8 cellular contexts compared by ENCODE assay signal in genomic region chr6:138572200-138572875, GRCh38.
DNase-seq lines count a peak whose midpoint lies in the region; ATAC-seq and TF ChIP-seq lines count a peak whose summit lies in the region.

No MANE protein-coding gene starts in this region.

- no peak for TF ChIP-seq CTCF in mammary epithelial cell (conservative IDR thresholded peaks at IDR 0.05 in 1 of 2, IDR thresholded peaks at IDR 0.05 in 1 of 2; ENCODE audit: extremely low read depth in 1 of 2, insufficient read depth in 1 of 2, low read depth in 1 of 2, low read length in 2 of 2)

- peaks cover 12% of the 10 kb centered on the region for H3K4me1 ChIP-seq in mammary epithelial cell (ENCODE audit: insufficient read depth, low read length)

- H3K36me3 ChIP-seq in mammary epithelial cell (ENCODE audit: insufficient read depth, low read length): no peaks in the 10 kb centered on the region

- CTCF ChIA-PET in mammary epithelial cell (lab: Charles Lee; ENCODE audit: low non-redundant PET): no interaction called here

- H3K9me3 ChIP-seq in mammary epithelial cell (replicated peaks; ENCODE audit: insufficient read depth, low read length): no peaks in the 10 kb centered on the region

- dilution Hi-C loops in mammary epithelial cell (cut with HindIII; ENCODE audit: low sequenced_read_pairs): no loop called here

- H2AFZ ChIP-seq in mammary epithelial cell (ENCODE audit: low read depth, low read length): peak overlapping the region; percentile 56

- WGBS in mammary epithelial cell (ENCODE audit: low coverage, missing lambda C conversion rate): 4% methylated on average over 18 of the region's 18 CpGs

- DNase-seq in DMS53 treated with DMSO at 0.1 percent for 48 hours (lab: John Stamatoyannopoulos, UW; ENCODE audit: unreplicated experiment) (peak; percentile 57), NCI-H2081 treated with DMSO at 0.1 percent for 48 hours (lab: John Stamatoyannopoulos, UW) (peak; percentile 21), mammary epithelial cell (peak; percentile 75), islet precursor cell (peak; percentile 95), smooth muscle cell of the brain vasculature (ENCODE audit: low read depth, low spot score) (peak; percentile 50)

- in situ Hi-C loops in mammary epithelial cell (cut with MboI; ENCODE audit: low sequenced_read_pairs in 2 of 2): no loop called here

- ATAC-seq in GM21360 (IDR thresholded peaks at IDR 0.05; ENCODE audit: unreplicated experiment): no peak
- ATAC-seq in GM18519 (IDR thresholded peaks at IDR 0.05; ENCODE audit: low FRiP score, unreplicated experiment): no peak
- ATAC-seq in HG03520 (IDR thresholded peaks at IDR 0.05; ENCODE audit: unreplicated experiment): no peak

- H3K9ac ChIP-seq in mammary epithelial cell (ENCODE audit: insufficient read depth, low read length): peak overlapping the region; percentile 35

- BruUV-seq in mammary epithelial cell (replicated peaks; lab: Mats Ljungman, UMichigan): no TSS peak

- no peaks in the 10 kb centered on the region for H4K20me1 ChIP-seq in mammary epithelial cell (ENCODE audit: insufficient read depth, low read length)

- H3K4me2 ChIP-seq in mammary epithelial cell (ENCODE audit: insufficient read depth, low read depth, low read length): peak overlapping the region; percentile 82

- intact Hi-C loops in mammary epithelial cell (cut with micrococcal nuclease): no loop called here

- H3K27me3 ChIP-seq in mammary epithelial cell (ENCODE audit: insufficient read depth, low read length): no peaks in the 10 kb centered on the region

- no peak overlapping the region for H3K27ac ChIP-seq in mammary epithelial cell (ENCODE audit: insufficient read depth, low read depth, low read length)

- peak overlapping the region; percentile 16 to 38 (median 34) for H3K4me3 ChIP-seq in mammary epithelial cell (replicated peaks in 1 of 3; ENCODE audit: insufficient read depth in 1 of 3, low read depth in 2 of 3, low read length in 3 of 3)

- peaks cover 76% of the 10 kb centered on the region for H3K79me2 ChIP-seq in mammary epithelial cell (ENCODE audit: insufficient read depth, low read length)

Comparison
In these comparisons a context has a peak if more than half of its experiments do, and no peak if none do; other contexts are left out.
1. DNase-seq: peak in every context shown above with its lines; median percentile 95 in islet precursor cell; 75 in mammary epithelial cell; 57 in DMS53 treated with DMSO at 0.1 percent for 48 hours; 50 in smooth muscle cell of the brain vasculature; 21 in NCI-H2081 treated with DMSO at 0.1 percent for 48 hours.